Comparison of ENCODE assay signal across 8 cellular contexts in the genomic region with DNA sequence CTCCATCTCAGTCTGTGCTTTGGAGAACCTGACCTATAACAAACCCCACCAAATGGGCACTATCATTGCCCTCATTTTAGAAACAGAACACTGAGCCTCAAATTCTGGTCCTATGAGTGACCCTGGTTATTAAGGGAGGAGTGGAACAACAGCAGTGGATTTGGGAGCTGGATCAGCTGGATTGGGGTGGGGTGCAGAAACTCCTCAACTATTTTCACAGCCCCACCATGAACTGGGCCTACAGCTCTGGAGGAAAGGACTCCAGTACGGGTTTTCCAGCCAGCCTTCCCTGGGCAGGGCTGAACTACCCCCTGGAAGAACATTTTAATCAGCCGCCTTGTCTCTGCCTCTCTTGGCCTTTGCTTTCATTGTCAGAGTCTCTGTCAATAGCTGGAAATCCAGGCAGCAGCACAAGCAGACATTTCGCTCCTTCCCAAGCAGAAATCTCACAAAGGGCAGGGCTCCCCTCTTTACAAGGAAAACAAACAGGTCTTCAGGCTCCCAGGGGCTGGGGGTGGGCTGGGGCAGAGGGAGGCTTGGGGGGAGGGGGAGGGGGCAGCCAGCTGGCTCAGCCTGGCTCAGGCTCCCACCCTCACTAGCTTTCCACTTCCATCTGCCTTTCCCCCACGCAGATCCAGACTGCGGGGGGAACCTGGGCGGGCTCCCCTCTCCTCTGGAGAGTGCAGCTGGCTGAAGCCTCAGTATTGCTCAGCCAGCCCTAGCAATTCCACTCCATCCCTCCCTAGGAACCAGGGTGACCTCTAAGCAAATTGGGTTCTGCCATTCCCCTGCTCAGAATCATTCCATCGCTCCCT. TPM values are rescaled to one million over a fixed set of nuclear protein-coding genes. Genes with fewer than 3 reads are reported as not detected.
DNase-seq lines count a peak whose midpoint lies in the region; ATAC-seq, FAIRE-seq and TF ChIP-seq lines count a peak whose summit lies in the region.

No MANE protein-coding gene starts in this region.

- no peak overlapping the region for H3K4me2 ChIP-seq in HepG2 (ENCODE audit: low read depth, low read length)

- H3K27ac ChIP-seq in cingulate gyrus (ENCODE audit: low read depth, low read length) = peak overlapping the region; percentile 39
- H3K27ac ChIP-seq in HepG2 (ENCODE audit: extremely low read length, insufficient read depth, low read length) = no peak overlapping the region
- peak overlapping the region; percentile 64 to 92 (median 87) for H3K27ac ChIP-seq in thyroid gland

- TF ChIP-seq RAD21 in HepG2 (CRISPR knock-in tag; IDR thresholded peaks at IDR 0.05) = no peak

- H3K27ac Mint-ChIP-seq in HFFc6 = no peak overlapping the region
- H3K27ac Mint-ChIP-seq in effector memory CD8-positive, alpha-beta T cell = no peak overlapping the region

- H3K4me1 Mint-ChIP-seq in HFFc6 (ENCODE audit: low read depth) = peaks cover 17% of the 10 kb centered on the region
- no peaks in the 10 kb centered on the region for H3K4me1 Mint-ChIP-seq in effector memory CD8-positive, alpha-beta T cell (ENCODE audit: low read depth in 2 of 2)

- H3K4me1 ChIP-seq in HepG2 (ENCODE audit: insufficient read depth, low read length) (peaks cover 12% of the 10 kb centered on the region), thyroid gland (peaks cover 18 to 30% of the 10 kb centered on the region in 2 donors)

- no peaks in the 10 kb centered on the region for H3K36me3 Mint-ChIP-seq in HFFc6 (ENCODE audit: low read depth)
- no peaks in the 10 kb centered on the region for H3K36me3 Mint-ChIP-seq in effector memory CD8-positive, alpha-beta T cell (ENCODE audit: insufficient read depth)

- FAIRE-seq in HepG2 (lab: Jason Lieb, UNC) = peak; percentile 64

- H3K9me3 Mint-ChIP-seq in HFFc6 = no peaks in the 10 kb centered on the region
- no peaks in the 10 kb centered on the region for H3K9me3 Mint-ChIP-seq in effector memory CD8-positive, alpha-beta T cell

- H3K27me3 Mint-ChIP-seq in HFFc6 (ENCODE audit: insufficient read depth) = peaks cover 39% of the 10 kb centered on the region
- H3K27me3 Mint-ChIP-seq in effector memory CD8-positive, alpha-beta T cell = peaks cover 15 to 26% of the 10 kb centered on the region in 2 donors

- H3K9me3 ChIP-seq in HepG2 (ENCODE audit: low read length) (no peaks in the 10 kb centered on the region), thyroid gland (no peaks in the 10 kb centered on the region)

- no peak overlapping the region; the same call in 1 of the 2 replicates for H3K4me3 Mint-ChIP-seq in HFFc6
- H3K4me3 Mint-ChIP-seq in effector memory CD8-positive, alpha-beta T cell = no peak overlapping the region

- intact Hi-C loops in HepG2 (cut with micrococcal nuclease; ENCODE audit: unreplicated experiment) = loop anchor here (1.0 kb wide), 1 partner anchor 10 kb away; no protein-coding TSS in a partner anchor
- intact Hi-C loops in thyroid gland (cut with DNase I) = loop anchor here (10.0 kb wide), 1 partner anchor 173 kb away; no protein-coding TSS in a partner anchor

- DNase-seq in HFFc6 = peak; percentile 40
- peak; percentile 84 to 91 for DNase-seq in NCI-H526 (lab: John Stamatoyannopoulos, UW)
- DNase-seq in HepG2 (ENCODE audit: low spot score) = no peak
- DNase-seq in thyroid gland = peak; percentile 86 to 87
- DNase-seq in HPDE6-E6E7 (ENCODE audit: extremely low spot score) = no peak
- DNase-seq in effector memory CD8-positive, alpha-beta T cell = no peak
- DNase-seq in stimulated activated naive CD4-positive, alpha-beta T cell (lab: John Stamatoyannopoulos, UW) = no peak

- no TSS peak for BruUV-seq in HepG2 (replicated peaks; lab: Mats Ljungman, UMichigan)

- peak in 1 of 2 experiments; percentile 40; a peak in 1 of 4 replicates for TF ChIP-seq EP300 in HepG2 (IDR thresholded peaks at IDR 0.05; ENCODE audit: low read depth in 2 of 2, low read length in 2 of 2)
- no peak for TF ChIP-seq EP300 in HepG2 (CRISPR knock-in tag; IDR thresholded peaks at IDR 0.05; ENCODE audit: borderline replicate concordance)

- in situ Hi-C loops in HepG2 (cut with HindIII; ENCODE audit: extremely low pct_ligation_motif_present, low pct_unique_long_range_greater_than_20kb) = no loop called here

- no peaks in the 10 kb centered on the region for H3K36me3 ChIP-seq in HepG2 (replicated peaks in 1 of 2; ENCODE audit: control insufficient read depth in 1 of 2, insufficient read depth in 2 of 2, low read length in 2 of 2)
- no peaks in the 10 kb centered on the region for H3K36me3 ChIP-seq in thyroid gland

- no peak overlapping the region for H2AFZ ChIP-seq in HepG2 (ENCODE audit: low read length)

- POLR2A ChIA-PET in HepG2 (lab: Yijun Ruan, JAX) = interaction anchor here (0.5 to 2.2 kb wide), 4 partner anchors 11 to 20 kb away, joined by 3 to 9 read pairs (median 8); a partner anchor contains a TSS

- CTCF ChIA-PET in HepG2 (lab: Yijun Ruan, JAX; ENCODE audit: low intra/inter-chr PET ratio, low total read pairs) = no interaction called here

- no peak for TF ChIP-seq CTCF in HFFc6 (IDR thresholded peaks at IDR 0.05)
- no peak for TF ChIP-seq CTCF in HepG2 (CRISPR knock-in tag; IDR thresholded peaks at IDR 0.05)
- no peak for TF ChIP-seq CTCF in thyroid gland (IDR thresholded peaks at IDR 0.05)

- ATAC-seq in HepG2 = peak; percentile 86
- no peak for ATAC-seq in effector memory CD8-positive, alpha-beta T cell (replicated peaks)

- peaks cover 3% of the 10 kb centered on the region; the same call in 1 of the 2 replicates for H4K20me1 ChIP-seq in HepG2 (ENCODE audit: insufficient read depth, low read length)

- peaks cover 8 to 60% of the 10 kb centered on the region in 2 experiments; a peak in 4 of 5 replicates for H3K27me3 ChIP-seq in HepG2 (ENCODE audit: control insufficient read depth in 1 of 2, insufficient read depth in 2 of 2, low read length in 2 of 2)
- no peaks in the 10 kb centered on the region for H3K27me3 ChIP-seq in thyroid gland

- 2% methylated on average over 7 of the region's 7 CpGs for WGBS in HepG2 (ENCODE audit: low lambda C conversion rate)
- WGBS in thyroid gland, 2 donors = 4 to 15% methylated on average over 7 of the region's 7 CpGs

- no peaks in the 10 kb centered on the region for H3K79me2 ChIP-seq in HepG2 (ENCODE audit: insufficient read depth, low read length)

- no peak overlapping the region for H3K4me3 ChIP-seq in HepG2 (replicated peaks in 1 of 3; ENCODE audit: insufficient read depth in 1 of 3, low read depth in 2 of 3, low read length in 3 of 3)
- no peak overlapping the region for H3K4me3 ChIP-seq in thyroid gland (replicated peaks in 1 of 3)

- H3K9ac ChIP-seq in HepG2 (ENCODE audit: insufficient read depth, low read depth, low read length) = no peak overlapping the region

- no peak for TF ChIP-seq POLR2A in HepG2 (IDR thresholded peaks at IDR 0.05; ENCODE audit: insufficient read depth in 1 of 2, low read depth in 2 of 2, low read length in 2 of 2)
- peak in 1 of 2 donors; percentile 47 for TF ChIP-seq POLR2A in thyroid gland (IDR thresholded peaks at IDR 0.05)

TF ChIP-seq in HepG2, 621 proteins besides CTCF, POLR2A, EP300 and RAD21 (continues in another document):
- TF ChIP-seq ELF3 (CRISPR knock-in tag; IDR thresholded peaks at IDR 0.05) (no peak), ZNF841 (CRISPR knock-in tag; IDR thresholded peaks at IDR 0.05; ENCODE audit: borderline replicate concordance) (no peak)
- TF ChIP-seq, protein P1, sequence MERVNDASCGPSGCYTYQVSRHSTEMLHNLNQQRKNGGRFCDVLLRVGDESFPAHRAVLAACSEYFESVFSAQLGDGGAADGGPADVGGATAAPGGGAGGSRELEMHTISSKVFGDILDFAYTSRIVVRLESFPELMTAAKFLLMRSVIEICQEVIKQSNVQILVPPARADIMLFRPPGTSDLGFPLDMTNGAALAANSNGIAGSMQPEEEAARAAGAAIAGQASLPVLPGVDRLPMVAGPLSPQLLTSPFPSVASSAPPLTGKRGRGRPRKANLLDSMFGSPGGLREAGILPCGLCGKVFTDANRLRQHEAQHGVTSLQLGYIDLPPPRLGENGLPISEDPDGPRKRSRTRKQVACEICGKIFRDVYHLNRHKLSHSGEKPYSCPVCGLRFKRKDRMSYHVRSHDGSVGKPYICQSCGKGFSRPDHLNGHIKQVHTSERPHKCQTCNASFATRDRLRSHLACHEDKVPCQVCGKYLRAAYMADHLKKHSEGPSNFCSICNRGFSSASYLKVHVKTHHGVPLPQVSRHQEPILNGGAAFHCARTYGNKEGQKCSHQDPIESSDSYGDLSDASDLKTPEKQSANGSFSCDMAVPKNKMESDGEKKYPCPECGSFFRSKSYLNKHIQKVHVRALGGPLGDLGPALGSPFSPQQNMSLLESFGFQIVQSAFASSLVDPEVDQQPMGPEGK (CRISPR knock-in tag; IDR thresholded peaks at IDR 0.05) = 0 out of 2 replicates have a peak, but pooled peaks have one; percentile 20

RNA-seq across cellular contexts. Expression of a gene that starts 13.7 kb away (rescaled TPM):
- 10 to 100 TPM in 4 of 6 experiments, 1 to 10 TPM in 2; 6.0 to 17.6 (median 13.8) TPM for total RNA-seq in HFFc6 (2021; fragmentation: NEBNext Ultra II Directional; extraction: Animal tissue kit (Norgen Biotek cat#: 25700))
- total RNA-seq in HepG2 (2016; rRNA removed; fragmentation: Illumina TruSeq; extraction: Trizol) (11.9 TPM in 2 replicates), thyroid gland (100 to 1,000 TPM in 1 of 4 donors, 10 to 100 TPM in 3; 39.1 to 275 (median 71.6) TPM)
- 4.3 and 4.6 TPM in 2 replicates for total RNA-seq in HepG2 (2016; cell fraction: cytosol; rRNA removed; fragmentation: Illumina TruSeq; extraction: Trizol; ENCODE audit: low read depth)
- total RNA-seq in HepG2 (2016; cell fraction: insoluble cytoplasmic fraction; rRNA removed; fragmentation: Illumina TruSeq; extraction: Trizol) = 11.3 and 13.4 TPM in 2 replicates
- total RNA-seq in HepG2 (2016; cell fraction: membrane; rRNA removed; fragmentation: Illumina TruSeq; extraction: Trizol) = 6.8 and 8.2 TPM in 2 replicates
- 17.8 and 18.8 TPM in 2 replicates for total RNA-seq in HepG2 (2016; cell fraction: nucleus; rRNA removed; fragmentation: Illumina TruSeq; extraction: Trizol)
- 10.8 and 13.8 TPM in 2 replicates for polyA plus RNA-seq in HepG2 (2011; rRNA removed)
- 7.1 and 8.6 TPM in 2 replicates for polyA plus RNA-seq in HepG2 (2011; cell fraction: cytosol; rRNA removed)
- polyA plus RNA-seq in HepG2 (2011; cell fraction: nucleus; rRNA removed) = 48.8 and 69.4 TPM in 2 replicates
- polyA plus RNA-seq in HepG2 (2012) = 21.9 and 27.0 TPM in 2 replicates
- polyA plus RNA-seq in HepG2 (2016; cell fraction: cytosol; fragmentation: Illumina TruSeq; extraction: Trizol; ENCODE audit: low read depth) = 0.89 and 1.1 TPM in 2 replicates
- 11.5 and 15.8 TPM in 2 replicates for polyA plus RNA-seq in HepG2 (2016; cell fraction: insoluble cytoplasmic fraction; fragmentation: Illumina TruSeq; extraction: Trizol; ENCODE audit: low read depth)
- polyA plus RNA-seq in HepG2 (2016; cell fraction: membrane; fragmentation: Illumina TruSeq; extraction: Trizol; ENCODE audit: low read depth) = 2.4 and 4.2 TPM in 2 replicates
- polyA plus RNA-seq in HepG2 (2016; cell fraction: nucleus; fragmentation: Illumina TruSeq; extraction: Trizol; ENCODE audit: insufficient read depth, low read depth) = 22.7 and 23.0 TPM in 2 replicates
- polyA minus RNA-seq in HepG2 (2011; rRNA and poly(A)+ RNA removed; ENCODE audit: low replicate concordance) = 51.1 and 121 TPM in 2 replicates
- polyA minus RNA-seq in HepG2 (2011; cell fraction: cytosol; rRNA and poly(A)+ RNA removed) = 16.1 and 16.6 TPM in 2 replicates
- polyA minus RNA-seq in HepG2 (2011; cell fraction: nucleus; rRNA and poly(A)+ RNA removed) = 57.1 and 60.3 TPM in 2 replicates

Comparison
In these comparisons a context has a peak if more than half of its experiments do, and no peak if none do; other contexts are left out.
1. DNase-seq: peak in HFFc6 (single experiment), NCI-H526 (2 of 2) and thyroid gland (2 of 2); none in HepG2 (single experiment), HPDE6-E6E7 (single experiment), effector memory CD8-positive, alpha-beta T cell (0 of 3) and stimulated activated naive CD4-positive, alpha-beta T cell (0 of 6).